Comparison of ENCODE assay signal across 2 cellular contexts in the genomic region with DNA sequence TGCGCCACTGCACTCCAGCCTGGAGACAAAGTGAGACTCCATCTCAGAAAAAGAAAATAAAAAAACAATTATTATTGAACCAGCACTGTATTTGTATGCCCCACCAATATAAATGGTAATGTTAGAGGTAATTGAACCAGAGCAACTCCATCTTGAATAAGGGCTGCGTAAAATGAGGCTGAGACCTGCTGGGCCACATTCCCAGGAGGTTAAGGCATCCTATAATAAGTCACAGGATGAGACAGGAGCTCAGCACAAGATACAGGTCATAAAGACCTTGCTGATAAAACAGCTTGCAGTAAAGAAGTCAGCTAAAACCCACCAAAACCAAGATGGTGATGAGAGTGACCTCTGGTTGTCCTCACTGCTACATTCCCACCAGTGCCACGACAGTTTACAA. TPM values are rescaled to one million over a fixed set of nuclear protein-coding genes. Genes with fewer than 3 reads are reported as not detected.
"Had no signal": no experiment of that assay in that cellular context is flagged by ENCODE, and none has a peak within 500 bp of the region (broad histone marks: within the 10 kb centered on the region; RNA-seq: fewer than 3 reads in every experiment).

No MANE protein-coding gene starts in this region.

RNA-seq across cellular contexts. Expression of gene C12orf56, which starts 29.4 kb away (rescaled TPM):
- total RNA-seq: H4, HFFc6 had no signal
